Comparison of ENCODE assay signal across 10 cellular contexts in the genomic region with DNA sequence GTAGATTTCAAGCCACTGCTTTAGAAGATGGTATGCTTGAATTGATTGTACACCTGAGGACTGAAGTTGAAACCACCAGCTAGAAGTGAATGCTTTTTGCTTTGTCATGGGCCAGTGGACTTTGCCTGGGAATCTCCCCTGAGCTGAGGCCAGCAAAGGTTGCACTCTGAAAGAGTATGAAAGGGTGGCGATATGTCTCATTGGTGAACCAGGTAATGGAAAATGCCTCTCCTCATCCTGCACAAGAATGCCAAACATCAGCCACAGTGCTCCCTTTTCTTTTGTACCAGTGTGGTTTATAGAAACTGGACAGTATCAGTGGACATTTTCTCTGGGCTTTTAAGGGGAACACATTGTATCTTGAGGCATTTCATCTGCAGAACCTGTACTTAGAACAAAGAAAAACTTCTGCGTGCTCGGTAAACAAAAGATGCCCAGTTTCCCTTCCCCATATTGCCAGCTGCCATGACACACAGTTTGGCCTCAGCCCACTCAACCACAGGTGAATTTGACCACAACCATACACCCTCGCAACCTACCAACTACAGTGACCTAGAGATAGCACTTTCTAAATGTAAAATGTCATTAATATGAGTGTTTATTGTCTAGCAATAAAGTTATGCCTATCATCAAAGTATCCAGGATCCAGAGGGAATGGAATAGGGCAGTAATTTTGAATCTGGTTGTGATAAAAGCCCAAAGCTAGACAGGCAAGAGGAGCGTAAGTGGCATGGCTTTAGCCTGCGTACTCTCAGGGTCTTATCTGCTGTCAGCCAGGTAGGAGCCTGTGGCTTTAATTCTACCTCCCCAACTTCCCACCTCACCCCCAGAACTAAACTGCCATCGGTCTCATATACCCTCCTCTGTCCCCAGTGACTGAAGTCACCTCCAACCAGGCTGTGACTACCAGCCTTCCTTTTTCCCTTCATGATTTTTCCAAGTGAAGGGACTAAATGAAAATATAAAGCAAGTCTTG.
DNase-seq lines count a peak whose midpoint lies in the region; ATAC-seq and TF ChIP-seq lines count a peak whose summit lies in the region.
"Had no signal": no experiment of that assay in that cellular context is flagged by ENCODE, and none has a peak within 500 bp of the region (broad histone marks: within the 10 kb centered on the region; RNA-seq: fewer than 3 reads in every experiment).

No MANE protein-coding gene starts in this region.

- no TSS peak for BruUV-seq in MCF 10A (replicated peaks; lab: Mats Ljungman, UMichigan)

- H3K27ac ChIP-seq in hepatocyte, result peak overlapping the region; percentile 92
- H3K27ac ChIP-seq: upper lobe of left lung had no signal

- H3K36me3 Mint-ChIP-seq in mesothelial cell of epicardium (no peaks in the 10 kb centered on the region), MCF 10A (ENCODE audit: insufficient read depth, unreplicated experiment) (no peaks in the 10 kb centered on the region)

- intact Hi-C loops in MCF 10A (cut with micrococcal nuclease), result no loop called here

- POLR2A ChIA-PET in MCF 10A (lab: Yijun Ruan, JAX), result no interaction called here

- peaks cover 4% of the 10 kb centered on the region for H3K9me3 Mint-ChIP-seq in mesothelial cell of epicardium
- no peaks in the 10 kb centered on the region for H3K9me3 Mint-ChIP-seq in MCF 10A (ENCODE audit: unreplicated experiment)

- H3K36me3 ChIP-seq in hepatocyte (replicated peaks; ENCODE audit: insufficient read depth, low read depth), result no peaks in the 10 kb centered on the region
- H3K36me3 ChIP-seq: upper lobe of left lung had no signal

- H3K4me3 Mint-ChIP-seq in mesothelial cell of epicardium (no peak overlapping the region), MCF 10A (ENCODE audit: unreplicated experiment) (no peak overlapping the region)

- H3K27me3 Mint-ChIP-seq in mesothelial cell of epicardium (ENCODE audit: low read depth), result no peaks in the 10 kb centered on the region
- H3K27me3 Mint-ChIP-seq in MCF 10A (ENCODE audit: insufficient read depth, unreplicated experiment), result no peaks in the 10 kb centered on the region

- H3K4me3 ChIP-seq in hepatocyte, result no peak overlapping the region
- H3K4me3 ChIP-seq: upper lobe of left lung had no signal

- TF ChIP-seq CTCF in hepatocyte (IDR thresholded peaks at IDR 0.05; ENCODE audit: poor library complexity) (no peak), mesothelial cell of epicardium (IDR thresholded peaks at IDR 0.05; ENCODE audit: unreplicated experiment) (no peak), MCF 10A (IDR thresholded peaks at IDR 0.05; ENCODE audit: unreplicated experiment) (no peak)

- H3K4me1 ChIP-seq in hepatocyte (ENCODE audit: insufficient read depth), result peaks cover 7% of the 10 kb centered on the region
- H3K4me1 ChIP-seq: upper lobe of left lung had no signal

- H3K4me1 Mint-ChIP-seq in mesothelial cell of epicardium (peaks cover 1% of the 10 kb centered on the region), MCF 10A (ENCODE audit: insufficient read depth, unreplicated experiment) (no peaks in the 10 kb centered on the region)

- no peaks in the 10 kb centered on the region for H3K9me2 ChIP-seq in hepatocyte (replicated peaks; ENCODE audit: insufficient read depth)

- 84% methylated on average over 7 of the region's 7 CpGs for WGBS in hepatocyte (ENCODE audit: low lambda C conversion rate, missing lambda C conversion rate)

- H3K27ac Mint-ChIP-seq in mesothelial cell of epicardium, result no peak overlapping the region
- no peak overlapping the region for H3K27ac Mint-ChIP-seq in MCF 10A (ENCODE audit: low read depth, unreplicated experiment)

- H2AFZ ChIP-seq in hepatocyte, result no peak overlapping the region

- H3K9me3 ChIP-seq in hepatocyte (ENCODE audit: low read depth), result no peaks in the 10 kb centered on the region
- H3K9me3 ChIP-seq: upper lobe of left lung had no signal

- DNase-seq in hepatocyte (ENCODE audit: low spot score) (peak; percentile 72), mesothelial cell of epicardium (ENCODE audit: low spot score in 2 of 2, unreplicated experiment in 2 of 2) (no peak), dedifferentiated amniotic fluid mesenchymal stem cell (ENCODE audit: extremely low spot score) (no peak), MCF 10A (ENCODE audit: unreplicated experiment) (no peak)
- no peak for DNase-seq in stimulated activated CD4-positive, alpha-beta T cell treated with anti-CD3 and anti-CD28 coated beads, Interleukin-2, amount 100 ng/mL, for 48 hours
- DNase-seq: Kasumi-1, upper lobe of left lung had no signal

- no peaks in the 10 kb centered on the region for H3K79me2 ChIP-seq in hepatocyte

- CTCF ChIA-PET in MCF 10A (lab: Yijun Ruan, JAX), result interaction anchor here (0.6 kb wide), 2 partner anchors 87 to 192 kb away, joined by 3 read pairs; no protein-coding TSS in a partner anchor

- no peaks in the 10 kb centered on the region for H3K27me3 ChIP-seq in hepatocyte
- H3K27me3 ChIP-seq: upper lobe of left lung had no signal

- ATAC-seq in GM18499 (IDR thresholded peaks at IDR 0.05; ENCODE audit: insufficient read depth, unreplicated experiment), result peak; percentile 69
- ATAC-seq in GM21515 (IDR thresholded peaks at IDR 0.05; ENCODE audit: unreplicated experiment), result peak; percentile 82
- ATAC-seq in HG03378 (IDR thresholded peaks at IDR 0.05; ENCODE audit: unreplicated experiment), result peak; percentile 82

- H4K20me1 ChIP-seq in hepatocyte (ENCODE audit: insufficient read depth, poor library complexity, severe bottlenecking), result no peaks in the 10 kb centered on the region

- peak overlapping the region; percentile 20 for H3K4me2 ChIP-seq in hepatocyte
